23 cellular contexts compared by ENCODE assay signal in genomic region chr19:44671400-44671799, GRCh38. TPM values are rescaled to one million over a fixed set of nuclear protein-coding genes. Genes with fewer than 3 reads are reported as not detected.
A peak's percentile ranks its signal among the peaks of the same experiment; 100 is the strongest.
DNase-seq lines count a peak whose midpoint lies in the region; ATAC-seq, FAIRE-seq and TF ChIP-seq lines count a peak whose summit lies in the region.
"Had no signal": no experiment of that assay in that cellular context is flagged by ENCODE, and none has a peak within 500 bp of the region (broad histone marks: within the 10 kb centered on the region; RNA-seq: fewer than 3 reads in every experiment).

CEACAM19 (plus strand) TSS chr19:44671482; CDS start chr19:44671932, 450 bp downstream.

- TF ChIP-seq POLR2A in erythroblast (IDR thresholded peaks at IDR 0.05; ENCODE audit: low read length): no peak

- no peaks in the 10 kb centered on the region for H3K9me3 ChIP-seq in aorta (ENCODE audit: control insufficient read depth, low read length)
- H3K9me3 ChIP-seq: adrenal gland, neutrophil had no signal

- H3K36me3 ChIP-seq in bronchial epithelial cell (ENCODE audit: control insufficient read depth, insufficient read depth, low read length) (peaks cover 2% of the 10 kb centered on the region), aorta (ENCODE audit: control insufficient read depth in 1 of 2, insufficient read depth in 2 of 2, low read length in 1 of 2) (no peaks in the 10 kb centered on the region)
- H3K36me3 ChIP-seq: adrenal gland; BLaER1 treated with 17β-estradiol and CSF1 and Interleukin-3, amounts not matched to agents 10 nM and 100 nM; neutrophil had no signal

- intact Hi-C loops in aorta (cut with DNase I): no loop called here

- ATAC-seq in aorta (ENCODE audit: low FRiP score): no peak
- ATAC-seq: T-cell had no signal

- H3K27me3 ChIP-seq in bronchial epithelial cell (ENCODE audit: control insufficient read depth, insufficient read depth, low read length) (no peaks in the 10 kb centered on the region), aorta (ENCODE audit: control insufficient read depth in 1 of 2, insufficient read depth in 2 of 2, low read length in 1 of 2) (no peaks in the 10 kb centered on the region)
- H3K27me3 ChIP-seq: adrenal gland; BLaER1 treated with 17β-estradiol and CSF1 and Interleukin-3, amounts not matched to agents 10 nM and 100 nM; neutrophil had no signal

- H3K4me3 ChIP-seq in bronchial epithelial cell (ENCODE audit: low read depth, low read length) (no peak within 1 kb of the TSS), aorta (ENCODE audit: low read length in 2 of 2) (no peak within 1 kb of the TSS)
- H3K4me3 ChIP-seq: adrenal gland; BLaER1 treated with 17β-estradiol and CSF1 and Interleukin-3, amounts not matched to agents 10 nM and 100 nM had no signal

- 73 to 75% methylated on average over 2 of the region's 2 CpGs for WGBS in aorta, 2 donors

- peak; percentile 97 for FAIRE-seq in bronchial epithelial cell (lab: Jason Lieb, UNC)
- FAIRE-seq: GM12892 had no signal

- no peak within 1 kb of the TSS for H3K27ac ChIP-seq in aorta (ENCODE audit: low read depth in 1 of 2, low read length in 2 of 2)
- H3K27ac ChIP-seq: adrenal gland; BLaER1 treated with 17β-estradiol and CSF1 and Interleukin-3, amounts not matched to agents 10 nM and 100 nM; HL-60; neutrophil had no signal

- H3K4me1 ChIP-seq in aorta (ENCODE audit: control insufficient read depth in 1 of 2, insufficient read depth in 2 of 2, low read length in 2 of 2): no peaks in the 10 kb centered on the region
- H3K4me1 ChIP-seq: adrenal gland had no signal

- peak; percentile 17 for DNase-seq in NCI-H748 (lab: John Stamatoyannopoulos, UW; ENCODE audit: unreplicated experiment)
- no peak for DNase-seq in NCI-H748 treated with DMSO at 0.1 percent for 48 hours (lab: John Stamatoyannopoulos, UW)
- peak; percentile 94 for DNase-seq in bronchial epithelial cell (ENCODE audit: low read depth)
- no peak for DNase-seq in mucosa of gallbladder (ENCODE audit: low spot score)
- no peak for DNase-seq in aorta
- DNase-seq in NCI-H2029 (lab: John Stamatoyannopoulos, UW): no peak
- no peak for DNase-seq in midbrain (lab: John Stamatoyannopoulos, UW)
- DNase-seq in erythroblast (lab: John Stamatoyannopoulos, UW): no peak
- DNase-seq: 8988T; activated CD4-positive, alpha-beta T cell treated with anti-CD3 and anti-CD28 coated beads, Interleukin-2, amount 10 ng/mL, durations not matched to agents 7 days and 5 days; activated CD8-positive, alpha-beta memory T cell treated with anti-CD3 and anti-CD28 coated beads, Interleukin-2, amount 50 U/mL, for 48 hours; activated effector memory CD4-positive, alpha-beta T cell treated with anti-CD3 and anti-CD28 coated beads, Interleukin-2, amount 50 U/mL, for 16 hours; adrenal gland; GDM1; NCI-H1694 treated with DMSO at 0.1 percent for 48 hours; Right ventricle myocardium superior; stimulated activated CD4-positive, alpha-beta T cell treated with anti-CD3 and anti-CD28 coated beads, Interleukin-15, amount 100 ng/mL, for 24 hours; stimulated activated naive CD4-positive, alpha-beta T cell; T-cell had no signal

- TF ChIP-seq CTCF in bronchial epithelial cell (IDR thresholded peaks at IDR 0.05; ENCODE audit: insufficient read depth, low read length, severe bottlenecking): no peak

RNA-seq across cellular contexts. Expression of gene CEACAM19, which starts in this region (rescaled TPM):
- total RNA-seq in bronchial epithelial cell (0.53 and 2.7 TPM in 2 replicates), mucosa of gallbladder (10.9 TPM), aorta (10 to 100 TPM; 12.7 TPM)
- polyA plus RNA-seq in aorta: 10 to 100 TPM in 1 of 2 donors, 1 to 10 TPM in 1; 1.8 to 18.4 TPM

Comparison
In these comparisons a context has a peak if more than half of its experiments do, and no peak if none do; other contexts are left out.
1. DNase-seq: peak in NCI-H748 (single experiment) and bronchial epithelial cell (single experiment); none in NCI-H748 treated with DMSO at 0.1 percent for 48 hours (single experiment), mucosa of gallbladder (single experiment), aorta (0 of 2), NCI-H2029 (single experiment), midbrain (single experiment) and erythroblast (0 of 2).